In the genomic region with DNA sequence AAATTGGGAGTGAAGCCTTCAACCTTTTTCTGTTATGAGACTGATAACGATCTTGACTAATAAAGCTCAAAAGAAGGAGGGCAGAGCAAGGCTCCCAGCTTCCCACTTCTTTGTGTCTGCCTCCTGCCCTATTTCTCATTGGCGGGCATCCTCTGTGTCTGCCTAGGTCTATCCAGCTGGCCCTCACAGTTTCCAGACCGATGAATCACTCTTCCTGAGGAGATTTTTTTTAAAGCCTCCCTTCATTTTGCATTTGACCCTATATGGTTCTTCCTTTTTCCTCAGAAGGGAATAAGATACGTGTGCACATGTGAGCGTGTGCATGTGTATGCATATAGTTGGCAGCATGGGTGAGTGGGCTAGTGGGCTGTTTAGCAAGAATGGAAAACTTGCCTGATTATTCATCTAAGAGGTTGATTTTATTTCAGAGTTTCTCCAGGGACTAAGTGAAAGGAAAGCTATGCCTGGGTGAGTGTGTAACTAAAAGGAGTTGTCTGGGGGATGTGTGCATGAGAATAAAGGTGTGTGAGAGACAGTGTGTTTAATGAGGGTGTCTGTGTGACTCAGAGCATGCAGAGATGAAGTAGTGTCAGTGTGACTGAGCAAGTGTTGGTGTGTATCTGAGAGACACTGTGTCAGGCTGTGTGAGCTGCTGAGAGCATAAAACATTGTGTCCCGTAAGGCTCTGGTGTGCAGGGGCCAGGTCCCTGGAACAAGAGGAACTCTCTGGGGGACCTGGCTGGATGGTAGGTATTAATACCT, we compare ENCODE assay signal across 9 cellular contexts. TPM values are rescaled to one million over a fixed set of nuclear protein-coding genes. Genes with fewer than 3 reads are reported as not detected.
DNase-seq lines count a peak whose midpoint lies in the region; ATAC-seq and TF ChIP-seq lines count a peak whose summit lies in the region.
"Had no signal": no experiment of that assay in that cellular context is flagged by ENCODE, and none has a peak within 500 bp of the region (broad histone marks: within the 10 kb centered on the region; RNA-seq: fewer than 3 reads in every experiment).

No MANE protein-coding gene starts in this region.

- H3K27ac ChIP-seq in mammary epithelial cell (ENCODE audit: insufficient read depth, low read depth, low read length), result peak overlapping the region; percentile 76
- peak overlapping the region; percentile 61 to 99 (median 86) for H3K27ac ChIP-seq in tibial nerve

- no peak for DNase-seq in activated CD4-positive, alpha-beta T cell treated with anti-CD3 and anti-CD28 coated beads for 36 hours
- DNase-seq in activated CD4-positive, alpha-beta T cell treated with anti-CD3 and anti-CD28 coated beads, Interleukin-2, amount 50 U/mL, for 1 hour, result no peak
- DNase-seq in mammary epithelial cell (peak; percentile 94), left lobe of liver (ENCODE audit: low spot score) (no peak), tibial nerve (ENCODE audit: low spot score in 2 of 2) (peak in 1 of 2 donors; percentile 52), NCI-H2227 treated with DMSO at 0.1 percent for 48 hours (lab: John Stamatoyannopoulos, UW) (no peak), iPS-NIHi7 (ENCODE audit: extremely low spot score) (no peak)
- DNase-seq: CD4-positive, CD25-positive, alpha-beta regulatory T cell had no signal

- peaks cover 12% of the 10 kb centered on the region for H3K4me1 Mint-ChIP-seq in activated CD4-positive, alpha-beta T cell treated with anti-CD3 and anti-CD28 coated beads for 36 hours

- no peak for TF ChIP-seq EP300 in tibial nerve (IDR thresholded peaks at IDR 0.05)

- H3K9me3 Mint-ChIP-seq in activated CD4-positive, alpha-beta T cell treated with anti-CD3 and anti-CD28 coated beads for 36 hours (ENCODE audit: low read depth), result no peaks in the 10 kb centered on the region
- H3K9me3 Mint-ChIP-seq: CD4-positive, CD25-positive, alpha-beta regulatory T cell had no signal

- 4% methylated on average over 6 of the region's 6 CpGs for WGBS in mammary epithelial cell (ENCODE audit: low coverage, missing lambda C conversion rate)
- 19 to 26% methylated on average over 6 of the region's 6 CpGs for WGBS in tibial nerve, 2 donors

- ATAC-seq in activated CD4-positive, alpha-beta T cell treated with anti-CD3 and anti-CD28 coated beads for 36 hours, result peak; percentile 37
- peak; percentile 14 for ATAC-seq in left lobe of liver
- ATAC-seq in GM19397 (IDR thresholded peaks at IDR 0.05; ENCODE audit: unreplicated experiment), result no peak

- TF ChIP-seq CTCF in mammary epithelial cell (conservative IDR thresholded peaks at IDR 0.05 in 1 of 2, IDR thresholded peaks at IDR 0.05 in 1 of 2; ENCODE audit: extremely low read depth in 1 of 2, insufficient read depth in 1 of 2, low read depth in 1 of 2, low read length in 2 of 2) (no peak), tibial nerve (IDR thresholded peaks at IDR 0.05) (no peak)

- CTCF ChIA-PET in activated CD4-positive, alpha-beta T cell treated with anti-CD3 and anti-CD28 coated beads for 36 hours (lab: Charles Lee), result interaction anchor here (0.7 to 1.3 kb wide), 3 partner anchors 25 to 164 kb away, joined by 3 to 4 read pairs (median 3); no protein-coding TSS in a partner anchor
- CTCF ChIA-PET in mammary epithelial cell (lab: Charles Lee; ENCODE audit: low non-redundant PET), result interaction anchor here (0.6 kb wide), 1 partner anchor 455 kb away, joined by 3 read pairs; no protein-coding TSS in a partner anchor

- no peak overlapping the region for H3K27ac Mint-ChIP-seq in activated CD4-positive, alpha-beta T cell treated with anti-CD3 and anti-CD28 coated beads for 36 hours

- H3K9me3 ChIP-seq in mammary epithelial cell (replicated peaks; ENCODE audit: insufficient read depth, low read length) (no peaks in the 10 kb centered on the region), tibial nerve (no peaks in the 10 kb centered on the region)

- H3K36me3 ChIP-seq in mammary epithelial cell (ENCODE audit: insufficient read depth, low read length) (no peaks in the 10 kb centered on the region), tibial nerve (peaks cover 5 to 36% (median 9%) of the 10 kb centered on the region in 3 donors)

- H3K4me2 ChIP-seq in mammary epithelial cell (ENCODE audit: insufficient read depth, low read depth, low read length), result peak overlapping the region; percentile 62

- dilution Hi-C loops in mammary epithelial cell (cut with HindIII; ENCODE audit: low sequenced_read_pairs), result no loop called here

- BruUV-seq in mammary epithelial cell (replicated peaks; lab: Mats Ljungman, UMichigan), result no TSS peak

- no peaks in the 10 kb centered on the region for H3K36me3 Mint-ChIP-seq in activated CD4-positive, alpha-beta T cell treated with anti-CD3 and anti-CD28 coated beads for 36 hours (ENCODE audit: low read depth)

- peak overlapping the region; percentile 64 for H2AFZ ChIP-seq in mammary epithelial cell (ENCODE audit: low read depth, low read length)

- in situ Hi-C loops in mammary epithelial cell (cut with MboI; ENCODE audit: low sequenced_read_pairs in 2 of 2), result no loop called here

- H3K27me3 ChIP-seq in mammary epithelial cell (ENCODE audit: insufficient read depth, low read length) (no peaks in the 10 kb centered on the region), tibial nerve (no peaks in the 10 kb centered on the region)

- H3K4me1 ChIP-seq in mammary epithelial cell (ENCODE audit: insufficient read depth, low read length), result peaks cover 64% of the 10 kb centered on the region
- peaks cover 5 to 89% (median 73%) of the 10 kb centered on the region in 4 donors for H3K4me1 ChIP-seq in tibial nerve

- POLR2A ChIA-PET in activated CD4-positive, alpha-beta T cell treated with anti-CD3 and anti-CD28 coated beads for 36 hours (lab: Charles Lee), result interaction anchor here (0.6 kb wide), 1 partner anchor 14 kb away, joined by 3 read pairs; no protein-coding TSS in a partner anchor

- peaks cover 24% of the 10 kb centered on the region for H3K79me2 ChIP-seq in mammary epithelial cell (ENCODE audit: insufficient read depth, low read length)

- intact Hi-C loops in activated CD4-positive, alpha-beta T cell treated with anti-CD3 and anti-CD28 coated beads for 36 hours (cut with DNase I, micrococcal nuclease), result no loop called here
- intact Hi-C loops in mammary epithelial cell (cut with micrococcal nuclease), result no loop called here

- H3K4me3 ChIP-seq in mammary epithelial cell (replicated peaks in 1 of 3; ENCODE audit: insufficient read depth in 1 of 3, low read depth in 2 of 3, low read length in 3 of 3), result no peak overlapping the region
- no peak overlapping the region for H3K4me3 ChIP-seq in tibial nerve

- H4K20me1 ChIP-seq in mammary epithelial cell (ENCODE audit: insufficient read depth, low read length), result no peaks in the 10 kb centered on the region

- H3K27me3 Mint-ChIP-seq in activated CD4-positive, alpha-beta T cell treated with anti-CD3 and anti-CD28 coated beads for 36 hours, result peaks cover 8% of the 10 kb centered on the region

- TF ChIP-seq POLR2A in tibial nerve (IDR thresholded peaks at IDR 0.05), result no peak

- H3K9ac ChIP-seq in mammary epithelial cell (ENCODE audit: insufficient read depth, low read length), result no peak overlapping the region

- no peak overlapping the region for H3K4me3 Mint-ChIP-seq in activated CD4-positive, alpha-beta T cell treated with anti-CD3 and anti-CD28 coated beads for 36 hours

RNA-seq across cellular contexts. Expression of a gene that starts 12.2 kb away (rescaled TPM):
- 1 to 10 TPM; 1.7 to 2.7 TPM for total RNA-seq in activated CD4-positive, alpha-beta T cell treated with anti-CD3 and anti-CD28 coated beads for 36 hours
- 100 to 1,000 TPM in 1 of 2 donors, 10 to 100 TPM in 1; 62.8 to 198 TPM for total RNA-seq in mammary epithelial cell
- 54.1 TPM for polyA plus RNA-seq in mammary epithelial cell
- polyA minus RNA-seq in mammary epithelial cell, result 101 TPM
- 7.5 TPM for total RNA-seq in left lobe of liver
- total RNA-seq in tibial nerve, result 100 to 1,000 TPM; 299 to 365 (median 323) TPM

RNA-seq across cellular contexts. Expression of a gene that starts 47.4 kb away (rescaled TPM):
- 100 to 1,000 TPM; 148 to 154 TPM for total RNA-seq in activated CD4-positive, alpha-beta T cell treated with anti-CD3 and anti-CD28 coated beads for 36 hours
- 100 to 1,000 TPM; 115 to 155 TPM for total RNA-seq in mammary epithelial cell
- 181 TPM for polyA plus RNA-seq in mammary epithelial cell
- polyA minus RNA-seq in mammary epithelial cell, result 114 TPM
- total RNA-seq in left lobe of liver, result 61.0 TPM
- total RNA-seq in tibial nerve, result 10 to 100 TPM; 74.3 to 94.8 (median 88.5) TPM

RNA-seq across cellular contexts. Expression of a gene that starts 53.9 kb away (rescaled TPM):
- total RNA-seq in activated CD4-positive, alpha-beta T cell treated with anti-CD3 and anti-CD28 coated beads for 36 hours, result 10 to 100 TPM; 18.7 to 25.4 TPM
- total RNA-seq in mammary epithelial cell (10 to 100 TPM; 21.6 to 24.3 TPM), left lobe of liver (5.4 TPM), tibial nerve (10 to 100 TPM; 30.3 to 44.4 (median 35.4) TPM)
- 27.1 TPM for polyA plus RNA-seq in mammary epithelial cell
- 35.2 TPM for polyA minus RNA-seq in mammary epithelial cell

RNA-seq across cellular contexts. Expression of a gene that starts 59.8 kb away (rescaled TPM):
- total RNA-seq in activated CD4-positive, alpha-beta T cell treated with anti-CD3 and anti-CD28 coated beads for 36 hours, result not detected
- total RNA-seq in mammary epithelial cell (under 1 TPM in 1 of 2 donors, not detected in 1; 0.33 TPM), left lobe of liver (3.4 TPM), tibial nerve (not detected)
- polyA plus RNA-seq in mammary epithelial cell, result not detected
- not detected for polyA minus RNA-seq in mammary epithelial cell
- total RNA-seq: CD4-positive, CD25-positive, alpha-beta regulatory T cell had no signal
- polyA plus RNA-seq: CD4-positive, CD25-positive, alpha-beta regulatory T cell had no signal
